ENCODE assay signal across 8 cellular contexts in genomic region chr15:39783244-39783820, GRCh38. TPM values are rescaled to one million over a fixed set of nuclear protein-coding genes. Genes with fewer than 3 reads are reported as not detected.
DNase-seq lines count a peak whose midpoint lies in the region; ATAC-seq, FAIRE-seq and TF ChIP-seq lines count a peak whose summit lies in the region.

No MANE protein-coding gene starts in this region.

- CTCF ChIA-PET in activated naive CD4-positive, alpha-beta T cell treated with anti-CD3 and anti-CD28 coated beads, Interleukin-2, amount 10 ng/mL, durations not matched to agents 7 days and 5 days (lab: Charles Lee): interaction anchor here (0.6 to 1.6 kb wide), 2 partner anchors 11 to 16 kb away, joined by 3 to 4 read pairs; no protein-coding TSS in a partner anchor
- CTCF ChIA-PET in GM12878 (lab: Yijun Ruan, JAX): interaction anchor here (1.3 to 4.2 kb wide), 8 partner anchors 9 to 321 kb away, joined by 3 to 23 read pairs (median 3); no protein-coding TSS in a partner anchor

- no peaks in the 10 kb centered on the region for H3K9me3 ChIP-seq in GM12878 (replicated peaks; ENCODE audit: control insufficient read depth, insufficient read depth, low read length)
- H3K9me3 ChIP-seq in right lobe of liver: no peaks in the 10 kb centered on the region

- H3K79me2 ChIP-seq in GM12878 (ENCODE audit: control insufficient read depth, insufficient read depth, low read length): peaks cover 12% of the 10 kb centered on the region

- TSS peak; percentile 90 for BruUV-seq in GM12878 (replicated peaks; lab: Mats Ljungman, UMichigan)

- intact Hi-C loops in GM12878 (cut with micrococcal nuclease; ENCODE audit: unreplicated experiment): no loop called here
- intact Hi-C loops in right lobe of liver (cut with DNase I): no loop called here

- H3K9ac ChIP-seq in GM12878 (ENCODE audit: control insufficient read depth, insufficient read depth, low read length): peak overlapping the region; percentile 88

- H3K4me1 ChIP-seq in GM12878 (ENCODE audit: control insufficient read depth, insufficient read depth, low read length): peaks cover 13% of the 10 kb centered on the region
- peaks cover 0 to 19% (median 8%) of the 10 kb centered on the region in 4 donors for H3K4me1 ChIP-seq in right lobe of liver

- H3K27ac ChIP-seq in GM12878 (ENCODE audit: control insufficient read depth, insufficient read depth) (peak overlapping the region; percentile 93), right lobe of liver (peak overlapping the region in 2 of 3 donors; percentile 16 to 20)

- RAD21 ChIA-PET in GM12878 (lab: Charles Lee; ENCODE audit: unreplicated experiment): interaction anchor here (0.6 to 1.8 kb wide), 6 partner anchors 25 to 257 kb away, joined by 3 to 12 read pairs (median 4); no protein-coding TSS in a partner anchor

- H2AFZ ChIP-seq in GM12878 (ENCODE audit: control insufficient read depth, low read depth, low read length): peak overlapping the region; percentile 98

- TF ChIP-seq POLR2A in GM12878 (IDR thresholded peaks at IDR 0.05; ENCODE audit: low read depth, low read length) (no peak), right lobe of liver (IDR thresholded peaks at IDR 0.05) (no peak)

- no peak for TF ChIP-seq RAD21 in GM12878 (IDR thresholded peaks at IDR 0.05; ENCODE audit: insufficient read depth, low read depth, low read length)

- no peak for TF ChIP-seq CTCF in GM12878 (IDR thresholded peaks at IDR 0.05 in 2 of 3, conservative IDR thresholded peaks at IDR 0.05 in 1 of 3; ENCODE audit: control insufficient read depth in 2 of 3, extremely low read depth in 1 of 3, insufficient read depth in 1 of 3, low read depth in 3 of 3, low read length in 3 of 3)
- TF ChIP-seq CTCF in right lobe of liver (IDR thresholded peaks at IDR 0.05): no peak
- no peak for TF ChIP-seq CTCF in type B pancreatic cell (conservative IDR thresholded peaks at IDR 0.05)

- peaks cover 4% of the 10 kb centered on the region for H3K9me3 Mint-ChIP-seq in activated naive CD4-positive, alpha-beta T cell treated with anti-CD3 and anti-CD28 coated beads, Interleukin-2, amount 10 ng/mL, durations not matched to agents 7 days and 5 days
- no peaks in the 10 kb centered on the region for H3K9me3 Mint-ChIP-seq in type B pancreatic cell

- no peak for TF ChIP-seq EP300 in GM12878 (IDR thresholded peaks at IDR 0.05; ENCODE audit: borderline replicate concordance in 1 of 2, control insufficient read depth in 1 of 2, low read depth in 2 of 2, low read length in 2 of 2)

- peak overlapping the region; percentile 86 for H3K4me3 Mint-ChIP-seq in activated naive CD4-positive, alpha-beta T cell treated with anti-CD3 and anti-CD28 coated beads, Interleukin-2, amount 10 ng/mL, durations not matched to agents 7 days and 5 days
- peak overlapping the region; percentile 86 for H3K4me3 Mint-ChIP-seq in type B pancreatic cell

- POLR2A ChIA-PET in GM12878 (lab: Charles Lee): interaction anchor here (1.2 to 1.8 kb wide), 2 partner anchors 9 to 150 kb away, joined by 3 read pairs; partner anchors contain the start of gene EIF2AK4

- H3K36me3 ChIP-seq in GM12878 (ENCODE audit: control insufficient read depth in 2 of 2, insufficient read depth in 2 of 2, low read length in 1 of 2) (no peaks in the 10 kb centered on the region; a peak in 1 of 4 replicates), right lobe of liver (no peaks in the 10 kb centered on the region)

- no peaks in the 10 kb centered on the region for H4K20me1 ChIP-seq in GM12878 (ENCODE audit: control insufficient read depth, insufficient read depth)

- H3K4me3 ChIP-seq in GM12878 (peak overlapping the region; percentile 97), right lobe of liver (peak overlapping the region; percentile 77 to 85 (median 79))

- FAIRE-seq in GM12878 (lab: Jason Lieb, UNC): peak; percentile 59
- FAIRE-seq in HTR-8/SVneo (lab: Jason Lieb, UNC): no peak

- no peaks in the 10 kb centered on the region for H3K27me3 Mint-ChIP-seq in activated naive CD4-positive, alpha-beta T cell treated with anti-CD3 and anti-CD28 coated beads, Interleukin-2, amount 10 ng/mL, durations not matched to agents 7 days and 5 days
- no peaks in the 10 kb centered on the region for H3K27me3 Mint-ChIP-seq in type B pancreatic cell

- peak; percentile 5; the same call in 1 of the 3 replicates for ATAC-seq in GM12878
- no peak for ATAC-seq in right lobe of liver
- no peak for ATAC-seq in HG02678 (IDR thresholded peaks at IDR 0.05; ENCODE audit: unreplicated experiment)

- peak overlapping the region; percentile 91 for H3K27ac Mint-ChIP-seq in activated naive CD4-positive, alpha-beta T cell treated with anti-CD3 and anti-CD28 coated beads, Interleukin-2, amount 10 ng/mL, durations not matched to agents 7 days and 5 days
- H3K27ac Mint-ChIP-seq in type B pancreatic cell: peak overlapping the region; percentile 90

- peaks cover 53% of the 10 kb centered on the region for H3K4me1 Mint-ChIP-seq in activated naive CD4-positive, alpha-beta T cell treated with anti-CD3 and anti-CD28 coated beads, Interleukin-2, amount 10 ng/mL, durations not matched to agents 7 days and 5 days
- peaks cover 48% of the 10 kb centered on the region for H3K4me1 Mint-ChIP-seq in type B pancreatic cell (ENCODE audit: unreplicated experiment)

- no peaks in the 10 kb centered on the region for H3K27me3 ChIP-seq in GM12878 (replicated peaks in 1 of 2; ENCODE audit: control insufficient read depth in 2 of 2, insufficient read depth in 2 of 2, low read length in 1 of 2)
- H3K27me3 ChIP-seq in right lobe of liver: no peaks in the 10 kb centered on the region

- H3K36me3 Mint-ChIP-seq in activated naive CD4-positive, alpha-beta T cell treated with anti-CD3 and anti-CD28 coated beads, Interleukin-2, amount 10 ng/mL, durations not matched to agents 7 days and 5 days: peaks cover 4% of the 10 kb centered on the region
- no peaks in the 10 kb centered on the region for H3K36me3 Mint-ChIP-seq in type B pancreatic cell

- DNase-seq in activated naive CD4-positive, alpha-beta T cell treated with anti-CD3 and anti-CD28 coated beads, Interleukin-2, amount 10 ng/mL, durations not matched to agents 7 days and 5 days: no peak
- DNase-seq in activated naive CD4-positive, alpha-beta T cell treated with anti-CD3 and anti-CD28 coated beads, Interleukin-2, amount 50 U/mL, for 16 hours: no peak
- DNase-seq in GM12878 (ENCODE audit: low read depth, low spot score) (no peak), right lobe of liver (no peak), type B pancreatic cell (ENCODE audit: extremely low spot score, unreplicated experiment) (no peak), HTR-8/SVneo (ENCODE audit: insufficient read length, low spot score) (no peak), GM19240 (ENCODE audit: insufficient read length, low spot score) (no peak)

- WGBS in GM12878 (ENCODE audit: insufficient coverage, insufficient replicate concordance, low lambda C conversion rate, missing lambda C conversion rate): 0% methylated on average over 10 of the region's 10 CpGs
- WGBS in right lobe of liver (ENCODE audit: insufficient coverage, low coverage, low lambda C conversion rate, missing lambda C conversion rate): 2% methylated on average over 10 of the region's 10 CpGs

- in situ Hi-C loops in GM12878 (cut with MboI): loop anchor here (10.0 kb wide), 2 partner anchors 321 to 491 kb away; partner anchors contain the start of gene BMF

- SMC1A ChIA-PET in GM12878 (lab: Charles Lee; ENCODE audit: uncharacterized antibody, unreplicated experiment): interaction anchor here (0.7 to 3.0 kb wide), 6 partner anchors 9 to 254 kb away, joined by 3 to 8 read pairs (median 6); partner anchors contain the start of gene EIF2AK4

- H3K4me2 ChIP-seq in GM12878 (ENCODE audit: control insufficient read depth, insufficient read depth): peak overlapping the region; percentile 93

TF ChIP-seq in GM12878, 131 proteins besides CTCF, POLR2A, EP300 and RAD21:
- TF ChIP-seq ETV6 (conservative IDR thresholded peaks at IDR 0.05 in 1 of 2, IDR thresholded peaks at IDR 0.05 in 1 of 2; ENCODE audit: borderline replicate concordance in 1 of 2, low read depth in 1 of 2) (0 out of 4 replicates have a peak, but pooled peaks of 1 of the 2 experiments have one; percentile 7), ASH2L (IDR thresholded peaks at IDR 0.05; ENCODE audit: borderline replicate concordance, low read depth) (0 out of 2 replicates have a peak, but pooled peaks have one; percentile 83), NFYA (IDR thresholded peaks at IDR 0.05; ENCODE audit: borderline replicate concordance, low read depth, low read length) (no peak)

RNA-seq across cellular contexts. Expression of gene FSIP1, which starts 0.7 kb away (rescaled TPM):
- total RNA-seq in GM12878 (2013; cell fraction: nucleolus; rRNA removed): 0.67 and 0.69 TPM in 2 replicates
- total RNA-seq in GM12878 (2014; rRNA removed): 0.34 and 0.44 TPM in 2 replicates
- 0.55 and 0.67 TPM in 2 replicates for total RNA-seq in GM12878 (2014; rRNA removed; fragmentation: Illumina TruSeq; extraction: Trizol)
- 0.36 and 0.43 TPM in 2 replicates for total RNA-seq in GM12878 (2021)
- not detected for polyA plus RNA-seq in GM12878 (2011; ENCODE audit: low read depth)
- polyA plus RNA-seq in GM12878 (2011; rRNA removed): 0.19 and 0.27 TPM in 2 replicates
- polyA plus RNA-seq in GM12878 (2011; cell fraction: cytosol; rRNA removed): 0.03 and 0.08 TPM in 2 replicates
- polyA plus RNA-seq in GM12878 (2011; cell fraction: nucleus; rRNA removed): 0.09 and 0.37 TPM in 2 replicates
- 0.10 TPM in 1 of 2 replicates, not detected in the other for polyA plus RNA-seq in GM12878 (2012)
- polyA plus RNA-seq in GM12878 (2014; fragmentation: Illumina TruSeq; extraction: Trizol): 0.27 and 0.37 TPM in 2 replicates
- polyA plus RNA-seq in GM12878 (2014; fragmentation: Nextera tagmentation; extraction: Ambion mirVana): under 1 TPM; 0.15 to 0.27 TPM
- polyA plus RNA-seq in GM12878 (2014; rRNA removed): 0.14 and 0.15 TPM in 2 replicates
- polyA plus RNA-seq in GM12878 (2016; fragmentation: Nextera tagmentation; extraction: Ambion mirVana): under 1 TPM; 0.38 to 0.59 TPM
- polyA minus RNA-seq in GM12878 (2011; rRNA and poly(A)+ RNA removed): 0.10 and 0.66 TPM in 2 replicates
- polyA minus RNA-seq in GM12878 (2011; cell fraction: cytosol; rRNA and poly(A)+ RNA removed): not detected in 2 replicates
- 0.36 and 0.48 TPM in 2 replicates for polyA minus RNA-seq in GM12878 (2011; cell fraction: nucleus; rRNA and poly(A)+ RNA removed)
- total RNA-seq in right lobe of liver: under 1 TPM in 5 of 6 experiments, not detected in 1; 0.07 to 0.74 (median 0.35) TPM
- total RNA-seq in type B pancreatic cell (ENCODE audit: low replicate concordance): 0.88 and 2.9 TPM in 2 replicates
